In the genomic region with DNA sequence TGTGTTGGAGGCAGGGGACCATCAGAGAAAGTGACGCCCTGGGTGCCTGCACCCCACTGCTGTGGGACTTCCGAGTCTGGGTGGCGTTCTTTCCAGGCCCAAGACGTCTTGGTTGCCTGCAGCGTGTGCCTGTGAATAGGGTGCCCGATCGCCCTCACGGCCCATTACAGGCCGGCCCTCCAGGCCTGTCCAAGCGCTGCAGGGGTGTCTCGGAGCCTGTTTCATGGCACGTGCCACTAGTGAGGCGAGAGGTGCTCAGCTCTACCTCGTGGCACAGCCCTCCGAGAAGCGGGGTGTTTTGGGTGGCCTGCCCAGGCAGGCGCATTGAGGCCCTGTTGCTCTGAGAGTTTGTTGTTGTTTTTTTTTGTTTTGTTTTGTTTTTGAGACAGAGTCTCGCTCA, we compare ENCODE assay signal across 29 cellular contexts.
"Had no signal": no experiment of that assay in that cellular context is flagged by ENCODE, and none has a peak within 500 bp of the region (broad histone marks: within the 10 kb centered on the region; RNA-seq: fewer than 3 reads in every experiment).

No MANE protein-coding gene starts in this region.

- H3K27me3 ChIP-seq: brain microvascular endothelial cell, esophagus squamous epithelium, gastroesophageal sphincter, heart right ventricle, hepatocyte had no signal

- H3K36me3 Mint-ChIP-seq: activated naive CD8-positive, alpha-beta T cell had no signal

- H3K9me3 ChIP-seq: esophagus squamous epithelium, gastroesophageal sphincter, heart right ventricle had no signal

- H3K27ac ChIP-seq: brain microvascular endothelial cell, epithelial cell of prostate, esophagus squamous epithelium, gastroesophageal sphincter, heart right ventricle, hepatocyte had no signal

- H3K9me3 Mint-ChIP-seq: activated CD4-positive, alpha-beta memory T cell treated with anti-CD3 and anti-CD28 coated beads for 36 hours; central memory CD8-positive, alpha-beta T cell; effector memory CD8-positive, alpha-beta T cell had no signal

- ATAC-seq: activated CD8-positive, alpha-beta memory T cell treated with anti-CD3 and anti-CD28 coated beads, Interleukin-2, amount 10 ng/mL, durations not matched to agents 7 days and 5 days; activated CD8-positive, alpha-beta T cell treated with anti-CD3 and anti-CD28 coated beads, Interleukin-2, amount 10 ng/mL, durations not matched to agents 7 days and 5 days; effector memory CD8-positive, alpha-beta T cell; gastroesophageal sphincter had no signal

- H3K4me3 Mint-ChIP-seq: activated CD4-positive, alpha-beta memory T cell treated with anti-CD3 and anti-CD28 coated beads for 36 hours; activated CD8-positive, alpha-beta memory T cell treated with anti-CD3 and anti-CD28 coated beads, Interleukin-2, amount 10 ng/mL, durations not matched to agents 7 days and 5 days; activated CD8-positive, alpha-beta T cell treated with anti-CD3 and anti-CD28 coated beads, Interleukin-2, amount 10 ng/mL, durations not matched to agents 7 days and 5 days; activated naive CD8-positive, alpha-beta T cell; central memory CD8-positive, alpha-beta T cell; effector memory CD8-positive, alpha-beta T cell had no signal

- H3K27ac Mint-ChIP-seq: activated CD4-positive, alpha-beta memory T cell treated with anti-CD3 and anti-CD28 coated beads for 36 hours; activated CD8-positive, alpha-beta memory T cell treated with anti-CD3 and anti-CD28 coated beads, Interleukin-2, amount 10 ng/mL, durations not matched to agents 7 days and 5 days; activated naive CD8-positive, alpha-beta T cell had no signal

- DNase-seq: activated CD4-positive, alpha-beta memory T cell treated with anti-CD3 and anti-CD28 coated beads for 36 hours; activated CD4-positive, alpha-beta T cell treated with anti-CD3 and anti-CD28 coated beads for 1 hour; activated CD4-positive, alpha-beta T cell treated with anti-CD3 and anti-CD28 coated beads for 4 hours; activated CD4-positive, alpha-beta T cell treated with anti-CD3 and anti-CD28 coated beads, Interleukin-2, amount 50 U/mL, for 1 hour; activated CD8-positive, alpha-beta memory T cell treated with anti-CD3 and anti-CD28 coated beads, Interleukin-2, amount 10 ng/mL, durations not matched to agents 7 days and 5 days; activated CD8-positive, alpha-beta memory T cell treated with anti-CD3 and anti-CD28 coated beads, Interleukin-2, amount 50 U/mL, for 4 hours; activated CD8-positive, alpha-beta T cell treated with anti-CD3 and anti-CD28 coated beads, Interleukin-2, amount 10 ng/mL, durations not matched to agents 7 days and 5 days; activated gamma-delta T cell; activated naive CD4-positive, alpha-beta T cell; activated naive CD4-positive, alpha-beta T cell treated with anti-CD3 and anti-CD28 coated beads, Interleukin-2, amount 50 U/mL, for 16 hours; activated T-cell treated with anti-CD3 and anti-CD28 coated beads, Interleukin-2, amount 50 U/mL, for 1 hour; activated T-cell treated with anti-CD3 and anti-CD28 coated beads, Interleukin-2, amount 50 U/mL, for 48 hours; amniotic stem cell; anterior cingulate cortex; brain microvascular endothelial cell; cortex of kidney; dermis blood vessel endothelial cell; effector CD4-positive, alpha-beta T cell; effector memory CD8-positive, alpha-beta T cell; esophagus squamous epithelium; foreskin melanocyte; heart right ventricle; T-helper 1 cell; T-helper 2 cell had no signal

- H3K27me3 Mint-ChIP-seq: activated CD4-positive, alpha-beta memory T cell treated with anti-CD3 and anti-CD28 coated beads for 36 hours; activated CD8-positive, alpha-beta memory T cell treated with anti-CD3 and anti-CD28 coated beads, Interleukin-2, amount 10 ng/mL, durations not matched to agents 7 days and 5 days; activated naive CD8-positive, alpha-beta T cell; central memory CD8-positive, alpha-beta T cell; effector memory CD8-positive, alpha-beta T cell had no signal

- H3K4me3 ChIP-seq: esophagus squamous epithelium, gastroesophageal sphincter, heart right ventricle, hepatocyte had no signal
